In the genomic region with DNA sequence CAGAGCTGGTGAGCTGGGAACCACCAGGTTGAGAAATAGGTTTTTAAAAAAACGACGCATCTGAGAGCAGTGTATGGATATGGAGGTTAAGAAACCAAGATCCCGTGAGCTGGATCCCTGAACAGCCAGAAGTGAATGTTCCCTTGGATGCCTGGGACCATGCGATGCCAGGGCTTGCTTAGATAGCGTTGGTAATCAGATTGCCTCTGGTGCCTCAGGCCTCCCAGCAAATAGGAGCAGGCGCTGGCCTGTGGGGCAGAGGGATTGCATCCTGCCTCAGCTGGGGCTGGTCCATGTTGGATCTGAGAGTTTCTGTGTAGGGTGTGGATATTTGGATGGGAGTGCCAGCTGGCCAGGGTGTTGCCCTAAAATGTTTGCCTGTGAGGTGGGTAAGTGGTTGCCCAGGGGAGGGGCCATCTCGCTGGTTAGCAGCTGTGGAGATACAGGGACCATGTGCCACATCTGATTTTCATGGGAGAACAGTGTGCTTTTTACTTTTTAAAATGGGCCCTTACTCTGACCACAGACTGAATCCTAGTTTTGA, we compare ENCODE assay signal across 22 cellular contexts. TPM values are rescaled to one million over a fixed set of nuclear protein-coding genes. Genes with fewer than 3 reads are reported as not detected.
DNase-seq lines count a peak whose midpoint lies in the region; ATAC-seq, FAIRE-seq and TF ChIP-seq lines count a peak whose summit lies in the region.
"Had no signal": no experiment of that assay in that cellular context is flagged by ENCODE, and none has a peak within 500 bp of the region (broad histone marks: within the 10 kb centered on the region; RNA-seq: fewer than 3 reads in every experiment).

No MANE protein-coding gene starts in this region.

- no peak overlapping the region for H3K27ac ChIP-seq in upper lobe of right lung
- H3K27ac ChIP-seq: A549, GM23248, RWPE1 had no signal

- peaks cover 8 to 23% of the 10 kb centered on the region in 2 donors for H3K36me3 Mint-ChIP-seq in activated naive CD4-positive, alpha-beta T cell treated with anti-CD3 and anti-CD28 coated beads, Interleukin-2, amount 50 U/mL, for 72 hours
- H3K36me3 Mint-ChIP-seq in activated naive CD4-positive, alpha-beta T cell treated with anti-CD3 and anti-CD28 coated beads, Interleukin-2, amount 10 ng/mL, durations not matched to agents 7 days and 5 days = peaks cover 49% of the 10 kb centered on the region
- H3K36me3 Mint-ChIP-seq: IgD-negative memory B cell had no signal

- H3K27me3 Mint-ChIP-seq in activated naive CD4-positive, alpha-beta T cell treated with anti-CD3 and anti-CD28 coated beads, Interleukin-2, amount 10 ng/mL, durations not matched to agents 7 days and 5 days = no peaks in the 10 kb centered on the region
- H3K27me3 Mint-ChIP-seq: CD4-positive, alpha-beta T cell; IgD-negative memory B cell had no signal

- no peak overlapping the region for H3K4me3 ChIP-seq in upper lobe of right lung
- H3K4me3 ChIP-seq: A549, GM23248 had no signal

- H3K4me1 ChIP-seq in upper lobe of right lung = no peaks in the 10 kb centered on the region
- H3K4me1 ChIP-seq: A549 had no signal

- peaks cover 66% of the 10 kb centered on the region for H3K36me3 ChIP-seq in upper lobe of right lung

- TF ChIP-seq CTCF in upper lobe of right lung (IDR thresholded peaks at IDR 0.05) = no peak

- CTCF ChIA-PET in activated naive CD4-positive, alpha-beta T cell treated with anti-CD3 and anti-CD28 coated beads, Interleukin-2, amount 10 ng/mL, durations not matched to agents 7 days and 5 days (lab: Charles Lee) = no interaction called here

- ATAC-seq in activated naive CD4-positive, alpha-beta T cell treated with anti-CD3 and anti-CD28 coated beads, Interleukin-2, amount 50 U/mL, for 72 hours = no peak
- peak; percentile 58 for ATAC-seq in left colon
- ATAC-seq in upper lobe of right lung = peak; percentile 14
- ATAC-seq: A549 had no signal

- no peaks in the 10 kb centered on the region for H3K9me3 ChIP-seq in upper lobe of right lung
- H3K9me3 ChIP-seq: A549 had no signal

- intact Hi-C loops in left colon (cut with DNase I, micrococcal nuclease) = no loop called here
- intact Hi-C loops in upper lobe of right lung (cut with DNase I) = loop anchor here (10.0 kb wide), 1 partner anchor 278 kb away; no protein-coding TSS in a partner anchor

- H3K27ac Mint-ChIP-seq in activated naive CD4-positive, alpha-beta T cell treated with anti-CD3 and anti-CD28 coated beads, Interleukin-2, amount 50 U/mL, for 72 hours = peak overlapping the region; percentile 45 to 79
- no peak overlapping the region for H3K27ac Mint-ChIP-seq in activated naive CD4-positive, alpha-beta T cell treated with anti-CD3 and anti-CD28 coated beads, Interleukin-2, amount 10 ng/mL, durations not matched to agents 7 days and 5 days
- H3K27ac Mint-ChIP-seq: CD4-positive, alpha-beta T cell; IgD-negative memory B cell had no signal

- H3K4me1 Mint-ChIP-seq in activated naive CD4-positive, alpha-beta T cell treated with anti-CD3 and anti-CD28 coated beads, Interleukin-2, amount 10 ng/mL, durations not matched to agents 7 days and 5 days = no peaks in the 10 kb centered on the region

- H3K27me3 ChIP-seq in upper lobe of right lung = no peaks in the 10 kb centered on the region

- DNase-seq in activated naive CD4-positive, alpha-beta T cell treated with anti-CD3 and anti-CD28 coated beads, Interleukin-2, amount 50 U/mL, for 72 hours (ENCODE audit: low spot score in 2 of 2) = no peak
- DNase-seq in activated naive CD4-positive, alpha-beta T cell treated with anti-CD3 and anti-CD28 coated beads, Interleukin-2, amount 10 ng/mL, durations not matched to agents 7 days and 5 days = no peak
- DNase-seq in HTR-8/SVneo (ENCODE audit: insufficient read length, low spot score) (no peak), left colon (no peak), upper lobe of right lung (no peak), Ammon's horn (ENCODE audit: low spot score) (no peak), HuH-7 (ENCODE audit: low spot score) (no peak)
- DNase-seq: CD4-positive, alpha-beta T cell; COR-L47; GM23248; HCEC 1CT; MV-4-11; NCI-H1105 treated with DMSO at 0.1 percent for 48 hours; NCI-H2029 treated with DMSO at 0.1 percent for 48 hours; NCI-H226; NCI-H510A treated with DMSO at 0.1 percent for 48 hours; NCI-H748 treated with DMSO at 0.1 percent for 48 hours; SHP77 treated with DMSO at 0.1 percent for 48 hours had no signal

- H3K4me3 Mint-ChIP-seq in activated naive CD4-positive, alpha-beta T cell treated with anti-CD3 and anti-CD28 coated beads, Interleukin-2, amount 10 ng/mL, durations not matched to agents 7 days and 5 days = no peak overlapping the region
- H3K4me3 Mint-ChIP-seq: CD4-positive, alpha-beta T cell; IgD-negative memory B cell had no signal

- no peaks in the 10 kb centered on the region for H3K9me3 Mint-ChIP-seq in activated naive CD4-positive, alpha-beta T cell treated with anti-CD3 and anti-CD28 coated beads, Interleukin-2, amount 50 U/mL, for 72 hours
- H3K9me3 Mint-ChIP-seq in activated naive CD4-positive, alpha-beta T cell treated with anti-CD3 and anti-CD28 coated beads, Interleukin-2, amount 10 ng/mL, durations not matched to agents 7 days and 5 days = no peaks in the 10 kb centered on the region
- H3K9me3 Mint-ChIP-seq: CD4-positive, alpha-beta T cell; IgD-negative memory B cell had no signal

- peak; percentile 49 for FAIRE-seq in HTR-8/SVneo (lab: Jason Lieb, UNC)
- FAIRE-seq: A549, GM12891 had no signal

RNA-seq across cellular contexts. Expression of gene TTC7A, which starts 55.3 kb away (rescaled TPM):
- 10 to 100 TPM; 32.9 to 66.6 TPM for total RNA-seq in activated naive CD4-positive, alpha-beta T cell treated with anti-CD3 and anti-CD28 coated beads, Interleukin-2, amount 50 U/mL, for 72 hours
- total RNA-seq in left colon (10 to 100 TPM; 37.1 to 43.4 TPM), upper lobe of right lung (45.5 TPM)

Comparison
In these comparisons a context has a peak if more than half of its experiments do, and no peak if none do; other contexts are left out.
1. ATAC-seq: peak in left colon (single experiment) and upper lobe of right lung (single experiment); none in activated naive CD4-positive, alpha-beta T cell treated with anti-CD3 and anti-CD28 coated beads, Interleukin-2, amount 50 U/mL, for 72 hours (0 of 2).